In genomic region chr1:115807723-115808122, GRCh38 we compare ENCODE assay signal across 9 cellular contexts. TPM values are rescaled to one million over a fixed set of nuclear protein-coding genes. Genes with fewer than 3 reads are reported as not detected.
DNase-seq lines count a peak whose midpoint lies in the region; FAIRE-seq and TF ChIP-seq lines count a peak whose summit lies in the region.
"Had no signal": no experiment of that assay in that cellular context is flagged by ENCODE, and none has a peak within 500 bp of the region (broad histone marks: within the 10 kb centered on the region; RNA-seq: fewer than 3 reads in every experiment).

No MANE protein-coding gene starts in this region.

- H3K27me3 ChIP-seq in Peyer's patch = no peaks in the 10 kb centered on the region
- no peaks in the 10 kb centered on the region for H3K27me3 ChIP-seq in breast epithelium
- H3K27me3 ChIP-seq in effector memory CD4-positive, alpha-beta T cell (replicated peaks; ENCODE audit: control insufficient read depth, insufficient read depth, low read length, poor library complexity, severe bottlenecking) = no peaks in the 10 kb centered on the region

- in situ Hi-C loops in GM13976 (cut with MboI; ENCODE audit: low sequenced_read_pairs, unreplicated experiment) = loop anchor here (25.0 kb wide), 2 partner anchors 180 to 680 kb away; partner anchors contain the start of gene SLC22A15

- DNase-seq in Ammon's horn (ENCODE audit: low spot score) = peak; percentile 77
- peak; percentile 41 for DNase-seq in GM13976 (ENCODE audit: low spot score)
- DNase-seq in LNCaP clone FGC (ENCODE audit: low read depth) = peak; percentile 69
- peak in 2 of 3 donors; percentile 37 to 75 for DNase-seq in Peyer's patch
- no peak for DNase-seq in breast epithelium (ENCODE audit: low spot score in 2 of 2)
- peak; percentile 21 to 41 for DNase-seq in stimulated activated CD4-positive, alpha-beta T cell treated with anti-CD3 and anti-CD28 coated beads, Interleukin-4, amount 100 ng/mL, for 48 hours (ENCODE audit: low read depth in 2 of 2)
- no peak for DNase-seq in effector memory CD4-positive, alpha-beta T cell

- peak; percentile 55 for TF ChIP-seq CTCF in GM13976 (IDR thresholded peaks at IDR 0.05; ENCODE audit: borderline replicate concordance, control extremely low read depth, extremely low read depth, insufficient read depth, missing control alignments)
- peak; percentile 76 for TF ChIP-seq CTCF in LNCaP clone FGC (IDR thresholded peaks at IDR 0.05; ENCODE audit: control insufficient read depth, extremely low read depth, insufficient read depth)
- peak in 5 of 6 experiments; percentile 18 to 77 (median 69) for TF ChIP-seq CTCF in Peyer's patch (IDR thresholded peaks at IDR 0.05)
- TF ChIP-seq CTCF in breast epithelium (IDR thresholded peaks at IDR 0.05) = peak; percentile 34 to 55 (median 52)

- intact Hi-C loops in breast epithelium (cut with DNase I; ENCODE audit: low total_unique reads) = no loop called here

- H3K36me3 ChIP-seq in Peyer's patch = no peaks in the 10 kb centered on the region
- no peaks in the 10 kb centered on the region for H3K36me3 ChIP-seq in breast epithelium
- no peaks in the 10 kb centered on the region for H3K36me3 ChIP-seq in effector memory CD4-positive, alpha-beta T cell (ENCODE audit: control insufficient read depth, insufficient read depth, low read length)

- peaks cover 0 to 5% (median 0%) of the 10 kb centered on the region in 4 donors for H3K4me1 ChIP-seq in Peyer's patch
- H3K4me1 ChIP-seq in breast epithelium = no peaks in the 10 kb centered on the region
- H3K4me1 ChIP-seq in effector memory CD4-positive, alpha-beta T cell (ENCODE audit: control insufficient read depth, insufficient read depth, low read length, poor library complexity, severe bottlenecking) = no peaks in the 10 kb centered on the region

- FAIRE-seq in islet of Langerhans (lab: Jason Lieb, UNC) = peak; percentile 84

- H3K4me3 ChIP-seq in LNCaP clone FGC (ENCODE audit: low read depth, low read length) (no peak overlapping the region), Peyer's patch (no peak overlapping the region), breast epithelium (no peak overlapping the region)
- H3K4me3 ChIP-seq in effector memory CD4-positive, alpha-beta T cell (ENCODE audit: insufficient read depth, low read depth, low read length, poor library complexity, severe bottlenecking) = no peak overlapping the region

- H3K27ac ChIP-seq in Peyer's patch (no peak overlapping the region), breast epithelium (no peak overlapping the region)
- no peak overlapping the region for H3K27ac ChIP-seq in effector memory CD4-positive, alpha-beta T cell (ENCODE audit: insufficient read depth, low read length, poor library complexity, severe bottlenecking)

- no peaks in the 10 kb centered on the region for H3K9me3 ChIP-seq in Peyer's patch
- H3K9me3 ChIP-seq in breast epithelium = no peaks in the 10 kb centered on the region
- no peaks in the 10 kb centered on the region for H3K9me3 ChIP-seq in effector memory CD4-positive, alpha-beta T cell (ENCODE audit: control insufficient read depth, low read length)

- TF ChIP-seq POLR2A in Peyer's patch (IDR thresholded peaks at IDR 0.05) (no peak), breast epithelium (IDR thresholded peaks at IDR 0.05) (no peak)

RNA-seq across cellular contexts. Expression of gene NHLH2, which starts 33.2 kb away (rescaled TPM):
- total RNA-seq in Peyer's patch (not detected), breast epithelium (not detected)
- total RNA-seq: mononuclear cell had no signal

RNA-seq across cellular contexts. Expression of gene CASQ2, which starts 39.2 kb away (rescaled TPM):
- total RNA-seq in Peyer's patch = 1 to 10 TPM in 1 of 4 donors, under 1 TPM in 3; 0.53 to 1.5 (median 0.68) TPM
- 1 to 10 TPM; 2.1 to 3.3 (median 2.6) TPM for total RNA-seq in breast epithelium
- total RNA-seq: mononuclear cell had no signal

Comparison
In these comparisons a context has a peak if more than half of its experiments do, and no peak if none do; other contexts are left out.
1. DNase-seq: peak in Ammon's horn (single experiment), GM13976 (single experiment), LNCaP clone FGC (single experiment), Peyer's patch (2 of 3) and stimulated activated CD4-positive, alpha-beta T cell treated with anti-CD3 and anti-CD28 coated beads, Interleukin-4, amount 100 ng/mL, for 48 hours (2 of 2); none in breast epithelium (0 of 2) and effector memory CD4-positive, alpha-beta T cell (0 of 3).
2. Peak in every context shown above with its lines, with median percentiles within 50 percentile points of each other: CTCF ChIP-seq.